In the genomic region with DNA sequence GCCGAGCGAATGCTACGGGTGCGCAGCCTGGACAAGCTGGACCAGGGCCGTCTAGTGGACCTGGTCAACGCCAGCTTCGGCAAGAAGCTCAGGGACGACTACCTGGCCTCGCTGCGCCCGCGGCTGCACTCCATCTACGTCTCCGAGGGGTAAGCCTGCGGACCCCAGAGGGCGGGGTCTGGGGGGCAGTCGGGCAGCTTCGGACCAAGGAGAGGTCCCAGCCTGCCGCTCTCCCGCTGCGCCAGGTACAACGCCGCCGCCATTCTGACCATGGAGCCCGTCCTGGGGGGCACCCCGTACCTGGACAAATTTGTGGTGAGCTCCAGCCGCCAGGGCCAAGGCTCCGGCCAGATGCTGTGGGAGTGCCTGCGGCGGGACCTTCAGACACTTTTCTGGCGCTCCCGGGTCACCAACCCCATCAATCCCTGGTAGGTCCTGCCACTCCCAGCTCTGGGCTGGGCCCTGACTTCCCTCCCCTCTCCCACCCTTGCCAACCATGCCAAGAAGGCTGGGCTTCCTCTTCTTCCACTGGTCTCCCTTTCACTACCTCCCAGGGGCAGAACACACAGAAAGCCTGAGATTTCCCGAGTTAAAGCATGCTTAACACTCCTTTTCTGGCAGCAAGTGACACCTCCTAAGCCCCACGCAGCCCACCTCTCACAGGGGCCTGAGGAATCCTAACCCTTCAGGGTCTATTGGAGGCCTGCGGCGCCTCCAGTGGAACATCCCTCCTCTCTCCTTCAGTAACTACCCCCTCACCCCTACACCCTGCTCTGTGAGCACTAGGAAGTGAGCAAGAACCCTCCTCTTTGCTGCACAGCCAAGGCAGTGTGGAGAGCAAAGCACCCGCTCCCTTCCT, we compare ENCODE assay signal across 8 cellular contexts. TPM values are rescaled to one million over a fixed set of nuclear protein-coding genes. Genes with fewer than 3 reads are reported as not detected.
DNase-seq lines count a peak whose midpoint lies in the region; ATAC-seq and TF ChIP-seq lines count a peak whose summit lies in the region.

No MANE protein-coding gene starts in this region.

- H3K27me3 ChIP-seq in SK-N-SH (ENCODE audit: insufficient read depth) (no peaks in the 10 kb centered on the region), gastroesophageal sphincter (peaks cover 44% of the 10 kb centered on the region), rectal smooth muscle tissue (ENCODE audit: control insufficient read depth, insufficient read depth, low read length) (peaks cover 12% of the 10 kb centered on the region)

- peaks cover 24% of the 10 kb centered on the region; the same call in 1 of the 2 replicates for H3K79me2 ChIP-seq in SK-N-SH (ENCODE audit: insufficient read depth)

- peak overlapping the region; percentile 78 for H3K9ac ChIP-seq in SK-N-SH
- H3K9ac ChIP-seq in rectal smooth muscle tissue (ENCODE audit: low read length): peak overlapping the region; percentile 34

- ATAC-seq in gastroesophageal sphincter (no peak), GM18517 (IDR thresholded peaks at IDR 0.05; ENCODE audit: unreplicated experiment) (no peak)

- peak overlapping the region; percentile 88 for H2AFZ ChIP-seq in SK-N-SH (ENCODE audit: low read depth)

- peaks cover 0 to 14% of the 10 kb centered on the region in 2 experiments for H3K36me3 ChIP-seq in SK-N-SH (replicated peaks in 1 of 2; ENCODE audit: control insufficient read depth in 1 of 2, insufficient read depth in 2 of 2, low read length in 1 of 2)
- H3K36me3 ChIP-seq in gastroesophageal sphincter: peaks cover 0 to 31% of the 10 kb centered on the region in 2 donors
- H3K36me3 ChIP-seq in rectal smooth muscle tissue (ENCODE audit: control insufficient read depth, insufficient read depth, low read length): peaks cover 4% of the 10 kb centered on the region

- TF ChIP-seq CTCF in SK-N-SH (IDR thresholded peaks at IDR 0.05) (0 out of 2 replicates have a peak, but pooled peaks have one; percentile 12), gastroesophageal sphincter (IDR thresholded peaks at IDR 0.05) (no peak)

- CTCF ChIA-PET in SK-N-SH (lab: Yijun Ruan, JAX): interaction anchor here (0.6 to 31.1 kb wide), 21 partner anchors 9 to 159 kb away, joined by 3 to 638 read pairs (median 4); partner anchors contain the start of genes HDAC5, LSM12, MPP2 and PPY

- no peak for TF ChIP-seq POLR2A in gastroesophageal sphincter (IDR thresholded peaks at IDR 0.05)

- peak overlapping the region; percentile 57 to 62; a peak in 3 of 4 replicates for H3K27ac ChIP-seq in SK-N-SH (ENCODE audit: low read depth in 2 of 2, low read length in 1 of 2)
- peak overlapping the region in 2 of 4 donors; percentile 29 to 72 for H3K27ac ChIP-seq in gastroesophageal sphincter
- no peak overlapping the region for H3K27ac ChIP-seq in rectal smooth muscle tissue (ENCODE audit: low read depth, low read length)

- POLR2A ChIA-PET in SK-N-SH (lab: Yijun Ruan, JAX): interaction anchor here (1.0 kb wide), 1 partner anchor 101 kb away, joined by 4 read pairs; no protein-coding TSS in a partner anchor

- H4K20me1 ChIP-seq in SK-N-SH (ENCODE audit: insufficient read depth): no peaks in the 10 kb centered on the region

- no peak for TF ChIP-seq RAD21 in SK-N-SH (IDR thresholded peaks at IDR 0.05; ENCODE audit: low read length)

- 28% methylated on average over 12 of the region's 37 CpGs for WGBS in SK-N-SH (ENCODE audit: low lambda C conversion rate)
- WGBS in gastroesophageal sphincter (ENCODE audit: low coverage in 1 of 2), 2 donors: 0% methylated on average over 1 to 3 of the region's 37 CpGs

- no peaks in the 10 kb centered on the region for H3K9me3 ChIP-seq in SK-N-SH
- no peaks in the 10 kb centered on the region for H3K9me3 ChIP-seq in gastroesophageal sphincter

- DNase-seq in NCI-H82 (lab: John Stamatoyannopoulos, UW) (peak; percentile 45), NCI-H82 treated with DMSO at 0.1 percent for 48 hours (lab: John Stamatoyannopoulos, UW; ENCODE audit: unreplicated experiment) (no peak), SK-N-SH (peak; percentile 46), activated gamma-delta T cell treated with Interleukin-2 at 50 U/mL for 16 hours (no peak), HK-2 (ENCODE audit: unreplicated experiment) (no peak)

- H3K9me2 ChIP-seq in SK-N-SH: no peaks in the 10 kb centered on the region

- TF ChIP-seq EP300 in SK-N-SH (IDR thresholded peaks at IDR 0.05; ENCODE audit: borderline replicate concordance in 1 of 2, low read depth in 1 of 2, low read length in 1 of 2) (no peak), gastroesophageal sphincter (IDR thresholded peaks at IDR 0.05) (no peak)

- H3K4me3 ChIP-seq in SK-N-SH (ENCODE audit: low read depth in 2 of 2, low read length in 1 of 2) (peak overlapping the region; percentile 80 to 90), gastroesophageal sphincter (peak overlapping the region; percentile 34 to 58), rectal smooth muscle tissue (ENCODE audit: low read length) (peak overlapping the region; percentile 82)

- H3K4me1 ChIP-seq in SK-N-SH (ENCODE audit: control insufficient read depth in 1 of 2, insufficient read depth in 2 of 2, low read depth in 1 of 2, low read length in 1 of 2): peaks cover 8 to 55% of the 10 kb centered on the region in 2 experiments; a peak in 2 of 4 replicates
- H3K4me1 ChIP-seq in gastroesophageal sphincter: peaks cover 0 to 44% (median 28%) of the 10 kb centered on the region in 3 donors
- H3K4me1 ChIP-seq in rectal smooth muscle tissue (ENCODE audit: control insufficient read depth, insufficient read depth, low read length): peaks cover 8% of the 10 kb centered on the region

- H3F3A ChIP-seq in SK-N-SH (replicated peaks; ENCODE audit: insufficient read depth): peaks cover 9% of the 10 kb centered on the region

- peak overlapping the region; percentile 90 for H3K4me2 ChIP-seq in SK-N-SH

TF ChIP-seq in SK-N-SH, 30 proteins besides CTCF, POLR2A, EP300 and RAD21:
- TF ChIP-seq YY1 (IDR thresholded peaks at IDR 0.05; ENCODE audit: low read depth) (0 out of 2 replicates have a peak, but pooled peaks have one; percentile 46), RXRA (IDR thresholded peaks at IDR 0.05; ENCODE audit: borderline replicate concordance, low read depth) (no peak)

RNA-seq across cellular contexts. Expression of gene NAGS, which starts 3.2 kb away (rescaled TPM):
- 1.6 and 1.7 TPM in 2 replicates for polyA plus RNA-seq in SK-N-SH (2012; rRNA removed)
- 0.84 and 1.00 TPM in 2 replicates for polyA plus RNA-seq in SK-N-SH (2012; cell fraction: cytosol; rRNA removed)
- 0.87 and 0.92 TPM in 2 replicates for polyA plus RNA-seq in SK-N-SH (2012; cell fraction: nucleus; rRNA removed)
- 1 to 10 TPM in 2 of 4 donors, under 1 TPM in 2; 0.62 to 3.0 (median 1.0) TPM for total RNA-seq in gastroesophageal sphincter

RNA-seq across cellular contexts. Expression of gene TMEM101, which starts 7.2 kb away (rescaled TPM):
- 62.9 and 63.6 TPM in 2 replicates for polyA plus RNA-seq in SK-N-SH (2012; rRNA removed)
- 47.9 and 50.2 TPM in 2 replicates for polyA plus RNA-seq in SK-N-SH (2012; cell fraction: cytosol; rRNA removed)
- polyA plus RNA-seq in SK-N-SH (2012; cell fraction: nucleus; rRNA removed): 34.5 and 37.9 TPM in 2 replicates
- 10 to 100 TPM; 27.6 to 39.8 (median 33.6) TPM for total RNA-seq in gastroesophageal sphincter

RNA-seq across cellular contexts. Expression of gene PYY, which starts 53.8 kb away (rescaled TPM):
- polyA plus RNA-seq in SK-N-SH (2012; rRNA removed): 0.10 and 0.21 TPM in 2 replicates
- 0.08 and 0.14 TPM in 2 replicates for polyA plus RNA-seq in SK-N-SH (2012; cell fraction: cytosol; rRNA removed)
- 0.33 and 0.36 TPM in 2 replicates for polyA plus RNA-seq in SK-N-SH (2012; cell fraction: nucleus; rRNA removed)
- total RNA-seq in gastroesophageal sphincter: not detected

RNA-seq across cellular contexts. Expression of gene LSM12, which starts 58.9 kb away (rescaled TPM):
- polyA plus RNA-seq in SK-N-SH (2012; rRNA removed): 26.6 and 31.3 TPM in 2 replicates
- polyA plus RNA-seq in SK-N-SH (2012; cell fraction: cytosol; rRNA removed): 33.4 and 36.1 TPM in 2 replicates
- 14.7 and 23.4 TPM in 2 replicates for polyA plus RNA-seq in SK-N-SH (2012; cell fraction: nucleus; rRNA removed)
- 10 to 100 TPM; 33.3 to 53.0 (median 41.1) TPM for total RNA-seq in gastroesophageal sphincter

Comparison
In these comparisons a context has a peak if more than half of its experiments do, and no peak if none do; other contexts are left out.
1. DNase-seq: peak in NCI-H82 (single experiment) and SK-N-SH (single experiment); none in NCI-H82 treated with DMSO at 0.1 percent for 48 hours (single experiment), activated gamma-delta T cell treated with Interleukin-2 at 50 U/mL for 16 hours (single experiment) and HK-2 (single experiment).
2. Peak in every context shown above with its lines, with median percentiles within 50 percentile points of each other: H3K4me3 ChIP-seq.